Comparison of ENCODE assay signal across 11 cellular contexts in genomic region chr2:156455366-156455975, GRCh38. TPM values are rescaled to one million over a fixed set of nuclear protein-coding genes. Genes with fewer than 3 reads are reported as not detected.
DNase-seq lines count a peak whose midpoint lies in the region; ATAC-seq lines count a peak whose summit lies in the region.
"Had no signal": no experiment of that assay in that cellular context is flagged by ENCODE, and none has a peak within 500 bp of the region (broad histone marks: within the 10 kb centered on the region; RNA-seq: fewer than 3 reads in every experiment).

No MANE protein-coding gene starts in this region.

- ATAC-seq in GM21717 (IDR thresholded peaks at IDR 0.05; ENCODE audit: unreplicated experiment), result peak; percentile 48

- DNase-seq in DMS53 treated with DMSO at 0.1 percent for 48 hours (lab: John Stamatoyannopoulos, UW; ENCODE audit: unreplicated experiment), result peak; percentile 70
- DNase-seq in M059J (ENCODE audit: low read depth), result peak; percentile 68
- peak; percentile 49 for DNase-seq in hepatic stellate cell (ENCODE audit: low spot score)
- no peak for DNase-seq in NCI-H226
- no peak for DNase-seq in ureter (ENCODE audit: low spot score)
- no peak for DNase-seq in NCI-H2227 (lab: John Stamatoyannopoulos, UW; ENCODE audit: unreplicated experiment)
- DNase-seq in activated effector memory CD4-positive, alpha-beta T cell treated with anti-CD3 and anti-CD28 coated beads, Interleukin-2, amount 50 U/mL, for 16 hours, result no peak
- DNase-seq: H7, NCI-H1694, nephron progenitor cell had no signal

RNA-seq across cellular contexts. Expression of gene GPD2, which starts 19.3 kb away (rescaled TPM):
- total RNA-seq in M059J (2014; rRNA removed; shearing (Covaris generic)), result 45.8 and 82.4 TPM in 2 replicates
- total RNA-seq in ureter, result 58.2 TPM

Comparison
In these comparisons a context has a peak if more than half of its experiments do, and no peak if none do; other contexts are left out.
1. DNase-seq: peak in DMS53 treated with DMSO at 0.1 percent for 48 hours (single experiment), M059J (single experiment) and hepatic stellate cell (single experiment); none in NCI-H226 (single experiment), ureter (single experiment), NCI-H2227 (single experiment) and activated effector memory CD4-positive, alpha-beta T cell treated with anti-CD3 and anti-CD28 coated beads, Interleukin-2, amount 50 U/mL, for 16 hours (single experiment).